In genomic region chr11:11524436-11525038, GRCh38 we compare ENCODE assay signal across 1 cellular context.
TF ChIP-seq lines count a peak whose summit lies in the region.

No MANE protein-coding gene starts in this region.

TF ChIP-seq in GM12878, 131 proteins besides CTCF, POLR2A, EP300 and RAD21 (continued from another document):
- TF ChIP-seq, protein P1, sequence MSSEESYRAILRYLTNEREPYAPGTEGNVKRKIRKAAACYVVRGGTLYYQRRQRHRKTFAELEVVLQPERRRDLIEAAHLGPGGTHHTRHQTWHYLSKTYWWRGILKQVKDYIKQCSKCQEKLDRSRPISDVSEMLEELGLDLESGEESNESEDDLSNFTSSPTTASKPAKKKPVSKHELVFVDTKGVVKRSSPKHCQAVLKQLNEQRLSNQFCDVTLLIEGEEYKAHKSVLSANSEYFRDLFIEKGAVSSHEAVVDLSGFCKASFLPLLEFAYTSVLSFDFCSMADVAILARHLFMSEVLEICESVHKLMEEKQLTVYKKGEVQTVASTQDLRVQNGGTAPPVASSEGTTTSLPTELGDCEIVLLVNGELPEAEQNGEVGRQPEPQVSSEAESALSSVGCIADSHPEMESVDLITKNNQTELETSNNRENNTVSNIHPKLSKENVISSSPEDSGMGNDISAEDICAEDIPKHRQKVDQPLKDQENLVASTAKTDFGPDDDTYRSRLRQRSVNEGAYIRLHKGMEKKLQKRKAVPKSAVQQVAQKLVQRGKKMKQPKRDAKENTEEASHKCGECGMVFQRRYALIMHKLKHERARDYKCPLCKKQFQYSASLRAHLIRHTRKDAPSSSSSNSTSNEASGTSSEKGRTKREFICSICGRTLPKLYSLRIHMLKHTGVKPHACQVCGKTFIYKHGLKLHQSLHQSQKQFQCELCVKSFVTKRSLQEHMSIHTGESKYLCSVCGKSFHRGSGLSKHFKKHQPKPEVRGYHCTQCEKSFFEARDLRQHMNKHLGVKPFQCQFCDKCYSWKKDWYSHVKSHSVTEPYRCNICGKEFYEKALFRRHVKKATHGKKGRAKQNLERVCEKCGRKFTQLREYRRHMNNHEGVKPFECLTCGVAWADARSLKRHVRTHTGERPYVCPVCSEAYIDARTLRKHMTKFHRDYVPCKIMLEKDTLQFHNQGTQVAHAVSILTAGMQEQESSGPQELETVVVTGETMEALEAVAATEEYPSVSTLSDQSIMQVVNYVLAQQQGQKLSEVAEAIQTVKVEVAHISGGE (CRISPR knock-in tag; IDR thresholded peaks at IDR 0.05) = no peak
- TF ChIP-seq USF1 (IDR thresholded peaks at IDR 0.05; ENCODE audit: borderline replicate concordance, extremely low read length, insufficient read depth, low read depth, low read length) = no peak
